ENCODE assay signal across 1 cellular context in the genomic region with DNA sequence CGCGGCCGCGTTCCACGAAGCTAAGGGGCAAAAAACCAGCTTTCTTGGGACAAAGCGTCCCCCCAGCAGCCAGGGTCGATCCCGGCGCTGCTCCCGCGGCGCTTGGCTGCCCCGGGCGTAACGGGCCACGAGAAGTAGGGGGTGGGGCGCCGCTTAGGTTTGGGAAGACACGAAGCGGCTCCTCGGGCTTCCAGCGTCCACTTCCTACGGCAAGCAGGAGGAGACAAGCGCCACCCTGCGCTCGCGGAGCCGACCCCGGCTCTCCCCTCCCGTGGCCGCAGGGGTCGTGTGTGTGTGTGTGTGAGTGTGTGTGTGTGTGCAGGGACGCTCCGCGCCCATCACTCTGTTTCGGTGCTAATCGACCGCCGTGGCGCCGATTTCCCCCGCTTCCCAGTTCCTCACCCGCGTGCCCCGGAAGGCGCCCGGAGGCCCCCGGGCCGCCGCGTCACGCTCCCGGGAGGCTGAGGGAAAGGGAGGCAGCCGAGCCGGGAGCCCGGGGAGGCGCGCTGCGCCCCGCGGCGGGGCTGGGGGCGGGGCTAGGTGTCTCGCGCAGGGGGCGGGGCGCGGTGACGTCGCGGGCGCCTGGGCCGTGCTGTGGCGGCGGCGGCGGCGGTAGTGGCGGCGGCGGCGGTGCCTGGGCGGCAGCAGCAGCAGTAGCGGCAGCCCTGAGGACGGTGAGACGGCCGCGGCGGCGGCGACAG.
TF ChIP-seq lines count a peak whose summit lies in the region.

A gene (plus strand): TSS at position 575 of the 701 bp plus-strand sequence. CDS start 36,681 bp downstream, outside the sequence.

TF ChIP-seq in HepG2, 621 proteins besides CTCF, POLR2A, EP300 and RAD21 (continued from another document and continues in another):
- TF ChIP-seq, protein P1, sequence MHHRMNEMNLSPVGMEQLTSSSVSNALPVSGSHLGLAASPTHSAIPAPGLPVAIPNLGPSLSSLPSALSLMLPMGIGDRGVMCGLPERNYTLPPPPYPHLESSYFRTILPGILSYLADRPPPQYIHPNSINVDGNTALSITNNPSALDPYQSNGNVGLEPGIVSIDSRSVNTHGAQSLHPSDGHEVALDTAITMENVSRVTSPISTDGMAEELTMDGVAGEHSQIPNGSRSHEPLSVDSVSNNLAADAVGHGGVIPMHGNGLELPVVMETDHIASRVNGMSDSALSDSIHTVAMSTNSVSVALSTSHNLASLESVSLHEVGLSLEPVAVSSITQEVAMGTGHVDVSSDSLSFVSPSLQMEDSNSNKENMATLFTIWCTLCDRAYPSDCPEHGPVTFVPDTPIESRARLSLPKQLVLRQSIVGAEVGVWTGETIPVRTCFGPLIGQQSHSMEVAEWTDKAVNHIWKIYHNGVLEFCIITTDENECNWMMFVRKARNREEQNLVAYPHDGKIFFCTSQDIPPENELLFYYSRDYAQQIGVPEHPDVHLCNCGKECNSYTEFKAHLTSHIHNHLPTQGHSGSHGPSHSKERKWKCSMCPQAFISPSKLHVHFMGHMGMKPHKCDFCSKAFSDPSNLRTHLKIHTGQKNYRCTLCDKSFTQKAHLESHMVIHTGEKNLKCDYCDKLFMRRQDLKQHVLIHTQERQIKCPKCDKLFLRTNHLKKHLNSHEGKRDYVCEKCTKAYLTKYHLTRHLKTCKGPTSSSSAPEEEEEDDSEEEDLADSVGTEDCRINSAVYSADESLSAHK (CRISPR knock-in tag; IDR thresholded peaks at IDR 0.05; ENCODE audit: borderline replicate concordance), result no peak
- TF ChIP-seq ZEB1 (IDR thresholded peaks at IDR 0.05; ENCODE audit: insufficient replicate concordance, low read depth), result no peak
- TF ChIP-seq ZNF777 (CRISPR knock-in tag; IDR thresholded peaks at IDR 0.05), result peak; percentile 56
- TF ChIP-seq, protein P2, sequence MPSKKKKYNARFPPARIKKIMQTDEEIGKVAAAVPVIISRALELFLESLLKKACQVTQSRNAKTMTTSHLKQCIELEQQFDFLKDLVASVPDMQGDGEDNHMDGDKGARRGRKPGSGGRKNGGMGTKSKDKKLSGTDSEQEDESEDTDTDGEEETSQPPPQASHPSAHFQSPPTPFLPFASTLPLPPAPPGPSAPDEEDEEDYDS (CRISPR knock-in tag; IDR thresholded peaks at IDR 0.05), result peak; percentile 13
- TF ChIP-seq, protein P3, sequence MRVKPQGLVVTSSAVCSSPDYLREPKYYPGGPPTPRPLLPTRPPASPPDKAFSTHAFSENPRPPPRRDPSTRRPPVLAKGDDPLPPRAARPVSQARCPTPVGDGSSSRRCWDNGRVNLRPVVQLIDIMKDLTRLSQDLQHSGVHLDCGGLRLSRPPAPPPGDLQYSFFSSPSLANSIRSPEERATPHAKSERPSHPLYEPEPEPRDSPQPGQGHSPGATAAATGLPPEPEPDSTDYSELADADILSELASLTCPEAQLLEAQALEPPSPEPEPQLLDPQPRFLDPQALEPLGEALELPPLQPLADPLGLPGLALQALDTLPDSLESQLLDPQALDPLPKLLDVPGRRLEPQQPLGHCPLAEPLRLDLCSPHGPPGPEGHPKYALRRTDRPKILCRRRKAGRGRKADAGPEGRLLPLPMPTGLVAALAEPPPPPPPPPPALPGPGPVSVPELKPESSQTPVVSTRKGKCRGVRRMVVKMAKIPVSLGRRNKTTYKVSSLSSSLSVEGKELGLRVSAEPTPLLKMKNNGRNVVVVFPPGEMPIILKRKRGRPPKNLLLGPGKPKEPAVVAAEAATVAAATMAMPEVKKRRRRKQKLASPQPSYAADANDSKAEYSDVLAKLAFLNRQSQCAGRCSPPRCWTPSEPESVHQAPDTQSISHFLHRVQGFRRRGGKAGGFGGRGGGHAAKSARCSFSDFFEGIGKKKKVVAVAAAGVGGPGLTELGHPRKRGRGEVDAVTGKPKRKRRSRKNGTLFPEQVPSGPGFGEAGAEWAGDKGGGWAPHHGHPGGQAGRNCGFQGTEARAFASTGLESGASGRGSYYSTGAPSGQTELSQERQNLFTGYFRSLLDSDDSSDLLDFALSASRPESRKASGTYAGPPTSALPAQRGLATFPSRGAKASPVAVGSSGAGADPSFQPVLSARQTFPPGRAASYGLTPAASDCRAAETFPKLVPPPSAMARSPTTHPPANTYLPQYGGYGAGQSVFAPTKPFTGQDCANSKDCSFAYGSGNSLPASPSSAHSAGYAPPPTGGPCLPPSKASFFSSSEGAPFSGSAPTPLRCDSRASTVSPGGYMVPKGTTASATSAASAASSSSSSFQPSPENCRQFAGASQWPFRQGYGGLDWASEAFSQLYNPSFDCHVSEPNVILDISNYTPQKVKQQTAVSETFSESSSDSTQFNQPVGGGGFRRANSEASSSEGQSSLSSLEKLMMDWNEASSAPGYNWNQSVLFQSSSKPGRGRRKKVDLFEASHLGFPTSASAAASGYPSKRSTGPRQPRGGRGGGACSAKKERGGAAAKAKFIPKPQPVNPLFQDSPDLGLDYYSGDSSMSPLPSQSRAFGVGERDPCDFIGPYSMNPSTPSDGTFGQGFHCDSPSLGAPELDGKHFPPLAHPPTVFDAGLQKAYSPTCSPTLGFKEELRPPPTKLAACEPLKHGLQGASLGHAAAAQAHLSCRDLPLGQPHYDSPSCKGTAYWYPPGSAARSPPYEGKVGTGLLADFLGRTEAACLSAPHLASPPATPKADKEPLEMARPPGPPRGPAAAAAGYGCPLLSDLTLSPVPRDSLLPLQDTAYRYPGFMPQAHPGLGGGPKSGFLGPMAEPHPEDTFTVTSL (CRISPR knock-in tag; IDR thresholded peaks at IDR 0.05; ENCODE audit: borderline replicate concordance), result 0 out of 2 replicates have a peak, but pooled peaks have one; percentile 24
- TF ChIP-seq, protein P4, sequence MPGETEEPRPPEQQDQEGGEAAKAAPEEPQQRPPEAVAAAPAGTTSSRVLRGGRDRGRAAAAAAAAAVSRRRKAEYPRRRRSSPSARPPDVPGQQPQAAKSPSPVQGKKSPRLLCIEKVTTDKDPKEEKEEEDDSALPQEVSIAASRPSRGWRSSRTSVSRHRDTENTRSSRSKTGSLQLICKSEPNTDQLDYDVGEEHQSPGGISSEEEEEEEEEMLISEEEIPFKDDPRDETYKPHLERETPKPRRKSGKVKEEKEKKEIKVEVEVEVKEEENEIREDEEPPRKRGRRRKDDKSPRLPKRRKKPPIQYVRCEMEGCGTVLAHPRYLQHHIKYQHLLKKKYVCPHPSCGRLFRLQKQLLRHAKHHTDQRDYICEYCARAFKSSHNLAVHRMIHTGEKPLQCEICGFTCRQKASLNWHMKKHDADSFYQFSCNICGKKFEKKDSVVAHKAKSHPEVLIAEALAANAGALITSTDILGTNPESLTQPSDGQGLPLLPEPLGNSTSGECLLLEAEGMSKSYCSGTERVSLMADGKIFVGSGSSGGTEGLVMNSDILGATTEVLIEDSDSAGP (CRISPR knock-in tag; IDR thresholded peaks at IDR 0.05; ENCODE audit: borderline replicate concordance), result peak; percentile 82; the same call in 1 of the 2 replicates
- no peak for TF ChIP-seq ZFP36 (IDR thresholded peaks at IDR 0.05; ENCODE audit: borderline replicate concordance, low read depth, low read length, partially characterized antibody)
- TF ChIP-seq, protein P5, sequence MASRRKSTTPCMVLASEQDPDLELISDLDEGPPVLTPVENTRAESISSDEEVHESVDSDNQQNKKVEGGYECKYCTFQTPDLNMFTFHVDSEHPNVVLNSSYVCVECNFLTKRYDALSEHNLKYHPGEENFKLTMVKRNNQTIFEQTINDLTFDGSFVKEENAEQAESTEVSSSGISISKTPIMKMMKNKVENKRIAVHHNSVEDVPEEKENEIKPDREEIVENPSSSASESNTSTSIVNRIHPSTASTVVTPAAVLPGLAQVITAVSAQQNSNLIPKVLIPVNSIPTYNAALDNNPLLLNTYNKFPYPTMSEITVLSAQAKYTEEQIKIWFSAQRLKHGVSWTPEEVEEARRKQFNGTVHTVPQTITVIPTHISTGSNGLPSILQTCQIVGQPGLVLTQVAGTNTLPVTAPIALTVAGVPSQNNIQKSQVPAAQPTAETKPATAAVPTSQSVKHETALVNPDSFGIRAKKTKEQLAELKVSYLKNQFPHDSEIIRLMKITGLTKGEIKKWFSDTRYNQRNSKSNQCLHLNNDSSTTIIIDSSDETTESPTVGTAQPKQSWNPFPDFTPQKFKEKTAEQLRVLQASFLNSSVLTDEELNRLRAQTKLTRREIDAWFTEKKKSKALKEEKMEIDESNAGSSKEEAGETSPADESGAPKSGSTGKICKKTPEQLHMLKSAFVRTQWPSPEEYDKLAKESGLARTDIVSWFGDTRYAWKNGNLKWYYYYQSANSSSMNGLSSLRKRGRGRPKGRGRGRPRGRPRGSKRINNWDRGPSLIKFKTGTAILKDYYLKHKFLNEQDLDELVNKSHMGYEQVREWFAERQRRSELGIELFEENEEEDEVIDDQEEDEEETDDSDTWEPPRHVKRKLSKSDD (CRISPR knock-in tag; IDR thresholded peaks at IDR 0.05; ENCODE audit: low read depth), result no peak
- TF ChIP-seq SKI (IDR thresholded peaks at IDR 0.05; ENCODE audit: partially characterized antibody), result peak; percentile 23
- TF ChIP-seq FOXM1 (CRISPR knock-in tag; IDR thresholded peaks at IDR 0.05), result no peak
- TF ChIP-seq ZMAT3 (CRISPR knock-in tag; conservative IDR thresholded peaks at IDR 0.05), result peak; percentile 95
- TF ChIP-seq, protein P6, sequence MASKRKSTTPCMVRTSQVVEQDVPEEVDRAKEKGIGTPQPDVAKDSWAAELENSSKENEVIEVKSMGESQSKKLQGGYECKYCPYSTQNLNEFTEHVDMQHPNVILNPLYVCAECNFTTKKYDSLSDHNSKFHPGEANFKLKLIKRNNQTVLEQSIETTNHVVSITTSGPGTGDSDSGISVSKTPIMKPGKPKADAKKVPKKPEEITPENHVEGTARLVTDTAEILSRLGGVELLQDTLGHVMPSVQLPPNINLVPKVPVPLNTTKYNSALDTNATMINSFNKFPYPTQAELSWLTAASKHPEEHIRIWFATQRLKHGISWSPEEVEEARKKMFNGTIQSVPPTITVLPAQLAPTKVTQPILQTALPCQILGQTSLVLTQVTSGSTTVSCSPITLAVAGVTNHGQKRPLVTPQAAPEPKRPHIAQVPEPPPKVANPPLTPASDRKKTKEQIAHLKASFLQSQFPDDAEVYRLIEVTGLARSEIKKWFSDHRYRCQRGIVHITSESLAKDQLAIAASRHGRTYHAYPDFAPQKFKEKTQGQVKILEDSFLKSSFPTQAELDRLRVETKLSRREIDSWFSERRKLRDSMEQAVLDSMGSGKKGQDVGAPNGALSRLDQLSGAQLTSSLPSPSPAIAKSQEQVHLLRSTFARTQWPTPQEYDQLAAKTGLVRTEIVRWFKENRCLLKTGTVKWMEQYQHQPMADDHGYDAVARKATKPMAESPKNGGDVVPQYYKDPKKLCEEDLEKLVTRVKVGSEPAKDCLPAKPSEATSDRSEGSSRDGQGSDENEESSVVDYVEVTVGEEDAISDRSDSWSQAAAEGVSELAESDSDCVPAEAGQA (IDR thresholded peaks at IDR 0.05; ENCODE audit: low read depth), result no peak
- TF ChIP-seq, protein P6 (CRISPR knock-in tag; IDR thresholded peaks at IDR 0.05; ENCODE audit: borderline replicate concordance), result peak; percentile 63
- TF ChIP-seq ZNF335 (CRISPR knock-in tag; IDR thresholded peaks at IDR 0.05), result peak; percentile 65; the same call in 1 of the 2 replicates
- no peak; the same call in 1 of the 2 replicates for TF ChIP-seq ZNF878 (CRISPR knock-in tag; IDR thresholded peaks at IDR 0.05)
- TF ChIP-seq STAG1 (CRISPR knock-in tag; IDR thresholded peaks at IDR 0.05), result peak; percentile 1; the same call in 1 of the 2 replicates
- TF ChIP-seq ZNF709 (CRISPR knock-in tag; IDR thresholded peaks at IDR 0.05), result peak; percentile 96
- TF ChIP-seq, protein P7, sequence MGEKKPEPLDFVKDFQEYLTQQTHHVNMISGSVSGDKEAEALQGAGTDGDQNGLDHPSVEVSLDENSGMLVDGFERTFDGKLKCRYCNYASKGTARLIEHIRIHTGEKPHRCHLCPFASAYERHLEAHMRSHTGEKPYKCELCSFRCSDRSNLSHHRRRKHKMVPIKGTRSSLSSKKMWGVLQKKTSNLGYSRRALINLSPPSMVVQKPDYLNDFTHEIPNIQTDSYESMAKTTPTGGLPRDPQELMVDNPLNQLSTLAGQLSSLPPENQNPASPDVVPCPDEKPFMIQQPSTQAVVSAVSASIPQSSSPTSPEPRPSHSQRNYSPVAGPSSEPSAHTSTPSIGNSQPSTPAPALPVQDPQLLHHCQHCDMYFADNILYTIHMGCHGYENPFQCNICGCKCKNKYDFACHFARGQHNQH (CRISPR knock-in tag; IDR thresholded peaks at IDR 0.05), result peak; percentile 72
- no peak for TF ChIP-seq ATM (IDR thresholded peaks at IDR 0.05; ENCODE audit: borderline replicate concordance)
- peak; percentile 49; the same call in 1 of the 2 replicates for TF ChIP-seq KAT7 (CRISPR knock-in tag; IDR thresholded peaks at IDR 0.05; ENCODE audit: borderline replicate concordance)
- no peak for TF ChIP-seq NR1H2 (CRISPR knock-in tag; IDR thresholded peaks at IDR 0.05; ENCODE audit: borderline replicate concordance, low read depth)
- TF ChIP-seq, protein P8, sequence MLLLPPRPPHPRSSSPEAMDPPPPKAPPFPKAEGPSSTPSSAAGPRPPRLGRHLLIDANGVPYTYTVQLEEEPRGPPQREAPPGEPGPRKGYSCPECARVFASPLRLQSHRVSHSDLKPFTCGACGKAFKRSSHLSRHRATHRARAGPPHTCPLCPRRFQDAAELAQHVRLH (CRISPR knock-in tag; IDR thresholded peaks at IDR 0.05; ENCODE audit: borderline replicate concordance, low read depth), result peak; percentile 39; the same call in 1 of the 2 replicates
- TF ChIP-seq, protein P9, sequence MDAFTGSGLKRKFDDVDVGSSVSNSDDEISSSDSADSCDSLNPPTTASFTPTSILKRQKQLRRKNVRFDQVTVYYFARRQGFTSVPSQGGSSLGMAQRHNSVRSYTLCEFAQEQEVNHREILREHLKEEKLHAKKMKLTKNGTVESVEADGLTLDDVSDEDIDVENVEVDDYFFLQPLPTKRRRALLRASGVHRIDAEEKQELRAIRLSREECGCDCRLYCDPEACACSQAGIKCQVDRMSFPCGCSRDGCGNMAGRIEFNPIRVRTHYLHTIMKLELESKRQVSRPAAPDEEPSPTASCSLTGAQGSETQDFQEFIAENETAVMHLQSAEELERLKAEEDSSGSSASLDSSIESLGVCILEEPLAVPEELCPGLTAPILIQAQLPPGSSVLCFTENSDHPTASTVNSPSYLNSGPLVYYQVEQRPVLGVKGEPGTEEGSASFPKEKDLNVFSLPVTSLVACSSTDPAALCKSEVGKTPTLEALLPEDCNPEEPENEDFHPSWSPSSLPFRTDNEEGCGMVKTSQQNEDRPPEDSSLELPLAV (CRISPR knock-in tag; conservative IDR thresholded peaks at IDR 0.05; ENCODE audit: low read depth), result no peak
- TF ChIP-seq ZNF552 (CRISPR knock-in tag; IDR thresholded peaks at IDR 0.05; ENCODE audit: borderline replicate concordance), result peak; percentile 79; the same call in 1 of the 2 replicates
- peak; percentile 88 for TF ChIP-seq ERF (CRISPR knock-in tag; IDR thresholded peaks at IDR 0.05)
- TF ChIP-seq ZBTB20 (CRISPR knock-in tag; IDR thresholded peaks at IDR 0.05; ENCODE audit: borderline replicate concordance, low read depth), result peak; percentile 65; the same call in 1 of the 2 replicates
- TF ChIP-seq ZFP82 (CRISPR knock-in tag; IDR thresholded peaks at IDR 0.05; ENCODE audit: borderline replicate concordance), result peak; percentile 53; the same call in 1 of the 2 replicates
